In the genomic region with DNA sequence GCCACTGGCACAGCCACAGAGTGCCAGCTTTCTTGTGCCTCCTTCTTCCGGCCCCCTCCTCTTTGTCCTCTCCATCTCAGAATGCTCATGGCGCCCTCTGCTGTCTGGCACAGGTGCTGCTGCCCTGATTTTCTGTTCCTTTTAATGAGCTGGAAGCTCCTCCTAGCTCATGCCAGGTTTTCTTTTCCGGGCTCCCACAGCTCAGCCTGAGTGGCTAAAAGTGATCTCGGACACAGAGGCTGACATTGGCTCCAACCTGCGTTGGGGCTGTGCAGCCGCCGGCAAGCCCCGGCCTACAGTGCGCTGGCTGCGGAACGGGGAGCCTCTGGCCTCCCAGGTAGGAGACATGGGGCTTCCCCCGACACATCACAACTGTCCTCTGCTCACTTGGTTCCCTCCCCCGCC, we compare ENCODE assay signal across 1 cellular context.
TF ChIP-seq lines count a peak whose summit lies in the region.

No MANE protein-coding gene starts in this region.

TF ChIP-seq in GM23338, 12 proteins besides CTCF, POLR2A, EP300 and RAD21 (continued from another document):
- TF ChIP-seq, protein P1, sequence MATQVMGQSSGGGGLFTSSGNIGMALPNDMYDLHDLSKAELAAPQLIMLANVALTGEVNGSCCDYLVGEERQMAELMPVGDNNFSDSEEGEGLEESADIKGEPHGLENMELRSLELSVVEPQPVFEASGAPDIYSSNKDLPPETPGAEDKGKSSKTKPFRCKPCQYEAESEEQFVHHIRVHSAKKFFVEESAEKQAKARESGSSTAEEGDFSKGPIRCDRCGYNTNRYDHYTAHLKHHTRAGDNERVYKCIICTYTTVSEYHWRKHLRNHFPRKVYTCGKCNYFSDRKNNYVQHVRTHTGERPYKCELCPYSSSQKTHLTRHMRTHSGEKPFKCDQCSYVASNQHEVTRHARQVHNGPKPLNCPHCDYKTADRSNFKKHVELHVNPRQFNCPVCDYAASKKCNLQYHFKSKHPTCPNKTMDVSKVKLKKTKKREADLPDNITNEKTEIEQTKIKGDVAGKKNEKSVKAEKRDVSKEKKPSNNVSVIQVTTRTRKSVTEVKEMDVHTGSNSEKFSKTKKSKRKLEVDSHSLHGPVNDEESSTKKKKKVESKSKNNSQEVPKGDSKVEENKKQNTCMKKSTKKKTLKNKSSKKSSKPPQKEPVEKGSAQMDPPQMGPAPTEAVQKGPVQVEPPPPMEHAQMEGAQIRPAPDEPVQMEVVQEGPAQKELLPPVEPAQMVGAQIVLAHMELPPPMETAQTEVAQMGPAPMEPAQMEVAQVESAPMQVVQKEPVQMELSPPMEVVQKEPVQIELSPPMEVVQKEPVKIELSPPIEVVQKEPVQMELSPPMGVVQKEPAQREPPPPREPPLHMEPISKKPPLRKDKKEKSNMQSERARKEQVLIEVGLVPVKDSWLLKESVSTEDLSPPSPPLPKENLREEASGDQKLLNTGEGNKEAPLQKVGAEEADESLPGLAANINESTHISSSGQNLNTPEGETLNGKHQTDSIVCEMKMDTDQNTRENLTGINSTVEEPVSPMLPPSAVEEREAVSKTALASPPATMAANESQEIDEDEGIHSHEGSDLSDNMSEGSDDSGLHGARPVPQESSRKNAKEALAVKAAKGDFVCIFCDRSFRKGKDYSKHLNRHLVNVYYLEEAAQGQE (IDR thresholded peaks at IDR 0.05; ENCODE audit: unreplicated experiment) = no peak
- TF ChIP-seq EZH2phosphoT487 (IDR thresholded peaks at IDR 0.05; ENCODE audit: unreplicated experiment) (no peak), ZNF114 (CRISPR knock-in tag; IDR thresholded peaks at IDR 0.05) (no peak), STAT1 (IDR thresholded peaks at IDR 0.05; ENCODE audit: unreplicated experiment) (no peak), ZNF331 (CRISPR knock-in tag; IDR thresholded peaks at IDR 0.05; ENCODE audit: low read depth) (no peak), POLR2AphosphoS5 (IDR thresholded peaks at IDR 0.05; ENCODE audit: low read depth) (no peak), NANOG (IDR thresholded peaks at IDR 0.05; ENCODE audit: borderline replicate concordance) (no peak), JUNB (IDR thresholded peaks at IDR 0.05; ENCODE audit: unreplicated experiment) (no peak), CREB1 (CRISPR knock-in tag; IDR thresholded peaks at IDR 0.05; ENCODE audit: low read depth) (no peak), EZH2 (IDR thresholded peaks at IDR 0.05; ENCODE audit: low read depth, unreplicated experiment) (no peak)
- TF ChIP-seq, protein P2, sequence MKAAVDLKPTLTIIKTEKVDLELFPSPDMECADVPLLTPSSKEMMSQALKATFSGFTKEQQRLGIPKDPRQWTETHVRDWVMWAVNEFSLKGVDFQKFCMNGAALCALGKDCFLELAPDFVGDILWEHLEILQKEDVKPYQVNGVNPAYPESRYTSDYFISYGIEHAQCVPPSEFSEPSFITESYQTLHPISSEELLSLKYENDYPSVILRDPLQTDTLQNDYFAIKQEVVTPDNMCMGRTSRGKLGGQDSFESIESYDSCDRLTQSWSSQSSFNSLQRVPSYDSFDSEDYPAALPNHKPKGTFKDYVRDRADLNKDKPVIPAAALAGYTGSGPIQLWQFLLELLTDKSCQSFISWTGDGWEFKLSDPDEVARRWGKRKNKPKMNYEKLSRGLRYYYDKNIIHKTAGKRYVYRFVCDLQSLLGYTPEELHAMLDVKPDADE (IDR thresholded peaks at IDR 0.05) = no peak
